ENCODE assay signal across 18 cellular contexts in the genomic region with DNA sequence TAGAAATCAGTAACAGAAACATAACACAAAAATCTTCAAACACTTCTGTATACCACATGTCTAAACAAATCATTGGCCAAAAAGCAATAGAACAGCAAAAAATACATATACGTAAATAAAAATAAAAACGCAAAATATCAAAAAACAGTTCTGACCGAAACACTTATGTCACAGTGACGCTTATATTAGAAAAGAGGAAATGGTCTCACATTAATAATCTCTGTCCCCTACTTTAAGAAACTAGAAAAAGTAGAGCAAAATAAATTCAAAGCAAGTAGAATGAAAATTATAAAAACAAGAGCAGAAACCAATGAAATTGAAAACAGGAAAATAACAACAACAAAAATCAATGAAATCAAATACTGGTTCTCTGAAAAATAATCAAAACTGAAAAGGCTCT.
"Had no signal": no experiment of that assay in that cellular context is flagged by ENCODE, and none has a peak within 500 bp of the region (broad histone marks: within the 10 kb centered on the region; RNA-seq: fewer than 3 reads in every experiment).

No MANE protein-coding gene starts in this region.

- H3K9me3 ChIP-seq: pancreas, spleen, stomach, thoracic aorta had no signal

- H3K27ac Mint-ChIP-seq: activated naive CD4-positive, alpha-beta T cell treated with anti-CD3 and anti-CD28 coated beads, Interleukin-2, amount 10 ng/mL, durations not matched to agents 7 days and 5 days; activated T-helper 17 cell treated with anti-CD3 and anti-CD28 coated beads, Interleukin-2, amount 50 U/mL, for 72 hours; brain; T-cell had no signal

- H3K27me3 Mint-ChIP-seq: activated naive CD4-positive, alpha-beta T cell treated with anti-CD3 and anti-CD28 coated beads, Interleukin-2, amount 10 ng/mL, durations not matched to agents 7 days and 5 days; activated T-helper 17 cell treated with anti-CD3 and anti-CD28 coated beads, Interleukin-2, amount 50 U/mL, for 72 hours; brain; central memory CD8-positive, alpha-beta T cell; T-cell had no signal

- H3K4me3 ChIP-seq: pancreas, spleen, stomach, thoracic aorta had no signal

- ATAC-seq: activated T-helper 17 cell treated with anti-CD3 and anti-CD28 coated beads, Interleukin-2, amount 50 U/mL, for 72 hours; pancreas; sciatic nerve; T-cell had no signal

- H3K27ac ChIP-seq: pancreas, stomach, thoracic aorta had no signal

- H3K4me1 ChIP-seq: pancreas had no signal

- DNase-seq: activated CD4-positive, alpha-beta T cell treated with anti-CD3 and anti-CD28 coated beads for 1 hour; activated CD4-positive, alpha-beta T cell treated with anti-CD3 and anti-CD28 coated beads, Interleukin-2, amount 50 U/mL, for 4 hours; activated naive CD4-positive, alpha-beta T cell treated with anti-CD3 and anti-CD28 coated beads, Interleukin-2, amount 10 ng/mL, durations not matched to agents 7 days and 5 days; amygdala; cortex of kidney; effector memory CD4-positive, alpha-beta T cell; foreskin melanocyte; head of caudate nucleus; pancreas; spleen; stomach; T-cell; T1000 had no signal

- H3K27me3 ChIP-seq: pancreas, spleen, stomach had no signal

- H3K4me3 Mint-ChIP-seq: activated naive CD4-positive, alpha-beta T cell treated with anti-CD3 and anti-CD28 coated beads, Interleukin-2, amount 10 ng/mL, durations not matched to agents 7 days and 5 days; activated T-helper 17 cell treated with anti-CD3 and anti-CD28 coated beads, Interleukin-2, amount 50 U/mL, for 72 hours; brain; central memory CD8-positive, alpha-beta T cell had no signal

- H3K36me3 ChIP-seq: pancreas, spleen, stomach, thoracic aorta had no signal

- H3K9me3 Mint-ChIP-seq: activated naive CD4-positive, alpha-beta T cell treated with anti-CD3 and anti-CD28 coated beads, Interleukin-2, amount 10 ng/mL, durations not matched to agents 7 days and 5 days; activated T-helper 17 cell treated with anti-CD3 and anti-CD28 coated beads, Interleukin-2, amount 50 U/mL, for 72 hours; central memory CD8-positive, alpha-beta T cell had no signal
